10 cellular contexts compared by ENCODE assay signal in genomic region chr19:45049073-45049736, GRCh38. TPM values are rescaled to one million over a fixed set of nuclear protein-coding genes. Genes with fewer than 3 reads are reported as not detected.
DNase-seq lines count a peak whose midpoint lies in the region; ATAC-seq, FAIRE-seq and TF ChIP-seq lines count a peak whose summit lies in the region.
"Had no signal": no experiment of that assay in that cellular context is flagged by ENCODE, and none has a peak within 500 bp of the region (broad histone marks: within the 10 kb centered on the region; RNA-seq: fewer than 3 reads in every experiment).

No MANE protein-coding gene starts in this region.

- peak overlapping the region in 5 of 8 donors; percentile 9 to 86 (median 80) for H3K27ac ChIP-seq in spleen

- H3K9me3 ChIP-seq in spleen, result no peaks in the 10 kb centered on the region

- H3K36me3 Mint-ChIP-seq in activated CD4-positive, alpha-beta T cell treated with anti-CD3 and anti-CD28 coated beads, Interleukin-2, amount 10 ng/mL, durations not matched to agents 24 days and 14 days (ENCODE audit: low read depth), result peaks cover 40% of the 10 kb centered on the region

- no peak for DNase-seq in activated CD4-positive, alpha-beta T cell treated with anti-CD3 and anti-CD28 coated beads, Interleukin-2, amount 10 ng/mL, durations not matched to agents 24 days and 14 days
- DNase-seq in activated CD4-positive, alpha-beta T cell treated with anti-CD3 and anti-CD28 coated beads for 1 hour, result no peak
- peak; percentile 14 for DNase-seq in amniotic epithelial cell (ENCODE audit: low read depth)
- no peak for DNase-seq in left cardiac atrium
- DNase-seq in spleen, result no peak
- DNase-seq in NCI-H146 (lab: John Stamatoyannopoulos, UW), result no peak
- no peak for DNase-seq in activated CD4-positive, CD25-positive, alpha-beta regulatory T cell treated with anti-CD3 and anti-CD28 coated beads, Interleukin-2, amount 50 U/mL, for 72 hours
- no peak for DNase-seq in GM19239 (ENCODE audit: insufficient read length, low spot score)
- DNase-seq: activated naive CD8-positive, alpha-beta T cell treated with anti-CD3 and anti-CD28 coated beads, Interleukin-2, amount 10 ng/mL, durations not matched to agents 7 days and 5 days had no signal

- peaks cover 32% of the 10 kb centered on the region for H3K4me1 Mint-ChIP-seq in activated CD4-positive, alpha-beta T cell treated with anti-CD3 and anti-CD28 coated beads, Interleukin-2, amount 10 ng/mL, durations not matched to agents 24 days and 14 days

- peaks cover 16 to 95% (median 79%) of the 10 kb centered on the region in 6 donors for H3K4me1 ChIP-seq in spleen

- TF ChIP-seq POLR2A in spleen (IDR thresholded peaks at IDR 0.05), result no peak

- 73 to 96% (median 92%) methylated on average over 3 to 8 of the region's 8 CpGs for WGBS in spleen, 5 donors

- H3K27me3 ChIP-seq in spleen (replicated peaks in 1 of 7), result no peaks in the 10 kb centered on the region

- no peak for TF ChIP-seq CTCF in spleen (IDR thresholded peaks at IDR 0.05 in 8 of 11, conservative IDR thresholded peaks at IDR 0.05 in 3 of 11)

- no peak overlapping the region for H3K4me3 ChIP-seq in spleen

- intact Hi-C loops in activated CD4-positive, alpha-beta T cell treated with anti-CD3 and anti-CD28 coated beads, Interleukin-2, amount 10 ng/mL, durations not matched to agents 24 days and 14 days (cut with micrococcal nuclease), result no loop called here
- intact Hi-C loops in left cardiac atrium (cut with DNase I), result no loop called here
- intact Hi-C loops in spleen (cut with DNase I; ENCODE audit: low total_unique reads), result loop anchor here (10.0 kb wide), 1 partner anchor 154 kb away; the partner anchor contains the start of gene TOMM40

- FAIRE-seq in GM19239 (lab: Jason Lieb, UNC), result no peak

- H3K36me3 ChIP-seq in spleen, result peaks cover 3 to 90% (median 47%) of the 10 kb centered on the region in 6 donors

- peak overlapping the region; percentile 34 for H3K27ac Mint-ChIP-seq in activated CD4-positive, alpha-beta T cell treated with anti-CD3 and anti-CD28 coated beads, Interleukin-2, amount 10 ng/mL, durations not matched to agents 24 days and 14 days

- peak; percentile 51 to 80 for ATAC-seq in left cardiac atrium

- no peak overlapping the region for H3K4me3 Mint-ChIP-seq in activated CD4-positive, alpha-beta T cell treated with anti-CD3 and anti-CD28 coated beads, Interleukin-2, amount 10 ng/mL, durations not matched to agents 24 days and 14 days
- H3K4me3 Mint-ChIP-seq: activated naive CD8-positive, alpha-beta T cell treated with anti-CD3 and anti-CD28 coated beads, Interleukin-2, amount 10 ng/mL, durations not matched to agents 7 days and 5 days had no signal

- H3K9me3 Mint-ChIP-seq in activated CD4-positive, alpha-beta T cell treated with anti-CD3 and anti-CD28 coated beads, Interleukin-2, amount 10 ng/mL, durations not matched to agents 24 days and 14 days, result no peaks in the 10 kb centered on the region
- H3K9me3 Mint-ChIP-seq: activated naive CD8-positive, alpha-beta T cell treated with anti-CD3 and anti-CD28 coated beads, Interleukin-2, amount 10 ng/mL, durations not matched to agents 7 days and 5 days had no signal

- H3K27me3 Mint-ChIP-seq in activated CD4-positive, alpha-beta T cell treated with anti-CD3 and anti-CD28 coated beads, Interleukin-2, amount 10 ng/mL, durations not matched to agents 24 days and 14 days, result no peaks in the 10 kb centered on the region
- H3K27me3 Mint-ChIP-seq: activated naive CD8-positive, alpha-beta T cell treated with anti-CD3 and anti-CD28 coated beads, Interleukin-2, amount 10 ng/mL, durations not matched to agents 7 days and 5 days had no signal

RNA-seq across cellular contexts. Expression of gene CLASRP, which starts 10.4 kb away (rescaled TPM):
- total RNA-seq in activated CD4-positive, alpha-beta T cell treated with anti-CD3 and anti-CD28 coated beads, Interleukin-2, amount 10 ng/mL, durations not matched to agents 24 days and 14 days, result 107 and 111 TPM in 2 replicates
- total RNA-seq in left cardiac atrium (10 to 100 TPM; 34.0 to 47.7 TPM), spleen (100 to 1,000 TPM in 6 of 7 donors, 10 to 100 TPM in 1; 97.6 to 153 (median 143) TPM)
- polyA plus RNA-seq in spleen, result 100 to 1,000 TPM in 2 of 3 donors, 10 to 100 TPM in 1; 61.3 to 215 (median 191) TPM

RNA-seq across cellular contexts. Expression of gene ZNF296, which starts 27.1 kb away (rescaled TPM):
- total RNA-seq in activated CD4-positive, alpha-beta T cell treated with anti-CD3 and anti-CD28 coated beads, Interleukin-2, amount 10 ng/mL, durations not matched to agents 24 days and 14 days, result 4.7 and 5.3 TPM in 2 replicates
- total RNA-seq in left cardiac atrium, result under 1 TPM; 0.44 to 0.73 TPM
- total RNA-seq in spleen, result 1 to 10 TPM; 3.9 to 7.5 (median 6.4) TPM
- polyA plus RNA-seq in spleen, result 10 to 100 TPM in 1 of 3 donors, 1 to 10 TPM in 2; 7.3 to 11.9 (median 8.8) TPM
- total RNA-seq: M059J had no signal

RNA-seq across cellular contexts. Expression of gene GEMIN7, which starts 29.9 kb away (rescaled TPM):
- 51.5 and 54.3 TPM in 2 replicates for total RNA-seq in activated CD4-positive, alpha-beta T cell treated with anti-CD3 and anti-CD28 coated beads, Interleukin-2, amount 10 ng/mL, durations not matched to agents 24 days and 14 days
- total RNA-seq in left cardiac atrium (10 to 100 TPM; 13.9 to 14.1 TPM), spleen (10 to 100 TPM; 19.6 to 33.4 (median 23.1) TPM)
- 10 to 100 TPM; 43.6 to 51.1 (median 49.7) TPM for polyA plus RNA-seq in spleen

RNA-seq across cellular contexts. Expression of gene PPP1R37, which starts 43.8 kb away (rescaled TPM):
- total RNA-seq in activated CD4-positive, alpha-beta T cell treated with anti-CD3 and anti-CD28 coated beads, Interleukin-2, amount 10 ng/mL, durations not matched to agents 24 days and 14 days, result 20.3 and 21.8 TPM in 2 replicates
- total RNA-seq in left cardiac atrium (10 to 100 TPM; 19.4 to 21.4 TPM), spleen (10 to 100 TPM; 16.2 to 27.1 (median 19.6) TPM)
- polyA plus RNA-seq in spleen, result 10 to 100 TPM; 14.3 to 36.7 (median 20.3) TPM

RNA-seq across cellular contexts. Expression of gene RELB, which starts 47.9 kb away (rescaled TPM):
- total RNA-seq in activated CD4-positive, alpha-beta T cell treated with anti-CD3 and anti-CD28 coated beads, Interleukin-2, amount 10 ng/mL, durations not matched to agents 24 days and 14 days, result 67.6 and 72.7 TPM in 2 replicates
- 10 to 100 TPM in 1 of 2 donors, 1 to 10 TPM in 1; 4.4 to 10.7 TPM for total RNA-seq in left cardiac atrium
- 10 to 100 TPM; 16.6 to 67.4 (median 29.0) TPM for total RNA-seq in spleen
- 10 to 100 TPM; 23.8 to 48.7 (median 45.3) TPM for polyA plus RNA-seq in spleen
